In genomic region chr4:108519911-108520310, GRCh38 we compare ENCODE assay signal across 15 cellular contexts.
A peak's percentile ranks its signal among the peaks of the same experiment; 100 is the strongest.
DNase-seq lines count a peak whose midpoint lies in the region; ATAC-seq and TF ChIP-seq lines count a peak whose summit lies in the region.
"Had no signal": no experiment of that assay in that cellular context is flagged by ENCODE, and none has a peak within 500 bp of the region (broad histone marks: within the 10 kb centered on the region; RNA-seq: fewer than 3 reads in every experiment).

No MANE protein-coding gene starts in this region.

- H3K9me3 ChIP-seq in BLaER1 (peaks cover 33% of the 10 kb centered on the region), T-helper 17 cell (ENCODE audit: control insufficient read depth, low read length, poor library complexity, severe bottlenecking) (no peaks in the 10 kb centered on the region), WERI-Rb-1 (ENCODE audit: severe bottlenecking) (no peaks in the 10 kb centered on the region)
- H3K9me3 ChIP-seq in CD4-positive, alpha-beta memory T cell (ENCODE audit: control insufficient read depth in 1 of 2, low read length in 2 of 2) = no peaks in the 10 kb centered on the region
- H3K9me3 ChIP-seq in naive thymus-derived CD4-positive, alpha-beta T cell (ENCODE audit: control insufficient read depth in 2 of 3, low read length in 3 of 3) = no peaks in the 10 kb centered on the region
- H3K9me3 ChIP-seq: HAP-1 had no signal

- peak overlapping the region in 3 of 8 donors; percentile 1 to 45 (median 27) for H3K4me3 Mint-ChIP-seq in CD4-positive, alpha-beta memory T cell
- H3K4me3 Mint-ChIP-seq in T-helper 17 cell = peak overlapping the region; percentile 33
- H3K4me3 Mint-ChIP-seq in naive thymus-derived CD4-positive, alpha-beta T cell = peak overlapping the region in 6 of 10 donors; percentile 5 to 52 (median 24)
- H3K4me3 Mint-ChIP-seq: CD8-positive, alpha-beta memory T cell had no signal

- POLR2A ChIA-PET in CD4-positive, alpha-beta memory T cell (lab: Charles Lee; ENCODE audit: partially characterized antibody) = no interaction called here
- POLR2A ChIA-PET in naive thymus-derived CD4-positive, alpha-beta T cell (lab: Charles Lee) = interaction anchor here (0.6 to 1.4 kb wide), 3 partner anchors 18 to 482 kb away, joined by 4 to 5 read pairs (median 4); no protein-coding TSS in a partner anchor

- DNase-seq in CD4-positive, alpha-beta memory T cell = no peak
- DNase-seq in T-helper 17 cell = no peak
- no peak for DNase-seq in naive thymus-derived CD4-positive, alpha-beta T cell
- no peak for DNase-seq in islet precursor cell
- no peak for DNase-seq in WERI-Rb-1
- DNase-seq: CD8-positive, alpha-beta memory T cell; DMS79; KG1; NCI-H1092; NCI-H146; NCI-H2081; NCI-H774 had no signal

- intact Hi-C loops in CD4-positive, alpha-beta memory T cell (cut with micrococcal nuclease) = no loop called here
- intact Hi-C loops in naive thymus-derived CD4-positive, alpha-beta T cell (cut with micrococcal nuclease) = loop anchor here in 1 of 2 donors (1.0 kb wide), 1 partner anchor 8 kb away; no protein-coding TSS in a partner anchor

- H3K4me2 ChIP-seq in BLaER1 = peak overlapping the region; percentile 59

- no peak for TF ChIP-seq CTCF in WERI-Rb-1 (IDR thresholded peaks at IDR 0.05; ENCODE audit: low read depth, low read length)

- peaks cover 15 to 31% (median 23%) of the 10 kb centered on the region in 4 donors for H3K4me1 Mint-ChIP-seq in CD4-positive, alpha-beta memory T cell
- peaks cover 14% of the 10 kb centered on the region for H3K4me1 Mint-ChIP-seq in T-helper 17 cell
- peaks cover 13 to 57% (median 41%) of the 10 kb centered on the region in 7 donors for H3K4me1 Mint-ChIP-seq in naive thymus-derived CD4-positive, alpha-beta T cell

- H3K9me3 Mint-ChIP-seq in CD4-positive, alpha-beta memory T cell = peaks cover 0 to 4% (median under 1%) of the 10 kb centered on the region in 8 donors
- H3K9me3 Mint-ChIP-seq in naive thymus-derived CD4-positive, alpha-beta T cell = peaks cover 0 to 6% (median under 1%) of the 10 kb centered on the region in 11 donors

- H3K36me3 ChIP-seq in BLaER1 (no peaks in the 10 kb centered on the region; the same call in 1 of the 2 replicates), WERI-Rb-1 (no peaks in the 10 kb centered on the region)
- no peaks in the 10 kb centered on the region for H3K36me3 ChIP-seq in CD4-positive, alpha-beta memory T cell (ENCODE audit: insufficient read depth, low read length)
- no peaks in the 10 kb centered on the region for H3K36me3 ChIP-seq in naive thymus-derived CD4-positive, alpha-beta T cell (ENCODE audit: control insufficient read depth in 2 of 3, insufficient read depth in 3 of 3, low read length in 3 of 3)
- H3K36me3 ChIP-seq: HAP-1 had no signal

- H3K4me3 ChIP-seq in BLaER1 (no peak overlapping the region), WERI-Rb-1 (ENCODE audit: low read depth, low read length) (no peak overlapping the region)
- no peak overlapping the region for H3K4me3 ChIP-seq in CD4-positive, alpha-beta memory T cell (ENCODE audit: low read length in 2 of 2)
- no peak overlapping the region for H3K4me3 ChIP-seq in naive thymus-derived CD4-positive, alpha-beta T cell (ENCODE audit: low read length)
- H3K4me3 ChIP-seq: HAP-1 had no signal

- no peaks in the 10 kb centered on the region for H3K27me3 ChIP-seq in BLaER1
- H3K27me3 ChIP-seq in CD4-positive, alpha-beta memory T cell (ENCODE audit: insufficient read depth, low read length) = no peaks in the 10 kb centered on the region
- H3K27me3 ChIP-seq in naive thymus-derived CD4-positive, alpha-beta T cell (ENCODE audit: control insufficient read depth in 2 of 2, insufficient read depth in 2 of 2, low read length in 2 of 2) = no peaks in the 10 kb centered on the region
- no peaks in the 10 kb centered on the region for H3K27me3 ChIP-seq in WERI-Rb-1 (ENCODE audit: insufficient read depth, low read depth, severe bottlenecking)

- CTCF ChIA-PET in CD4-positive, alpha-beta memory T cell (lab: Charles Lee; ENCODE audit: partially characterized antibody) = interaction anchor here (0.7 to 1.6 kb wide), 3 partner anchors 20 to 501 kb away, joined by 3 to 7 read pairs (median 3); no protein-coding TSS in a partner anchor
- CTCF ChIA-PET in naive thymus-derived CD4-positive, alpha-beta T cell (lab: Charles Lee) = interaction anchor here (0.7 kb wide), 1 partner anchor 300 kb away, joined by 3 read pairs; no protein-coding TSS in a partner anchor

- peak overlapping the region in 4 of 7 donors; percentile 6 to 73 (median 35) for H3K27ac Mint-ChIP-seq in CD4-positive, alpha-beta memory T cell
- H3K27ac Mint-ChIP-seq in T-helper 17 cell = peak overlapping the region; percentile 49
- H3K27ac Mint-ChIP-seq in naive thymus-derived CD4-positive, alpha-beta T cell = peak overlapping the region in 7 of 9 donors; percentile 0 to 73 (median 23)

- H3K27ac ChIP-seq in BLaER1 (peak overlapping the region; percentile 32; the same call in 1 of the 2 replicates), WERI-Rb-1 (no peak overlapping the region)
- no peak overlapping the region for H3K27ac ChIP-seq in CD4-positive, alpha-beta memory T cell (ENCODE audit: low read depth, low read length)
- H3K27ac ChIP-seq in naive thymus-derived CD4-positive, alpha-beta T cell (ENCODE audit: low read depth, low read length) = no peak overlapping the region

- H3K36me3 Mint-ChIP-seq in CD4-positive, alpha-beta memory T cell = no peaks in the 10 kb centered on the region
- peaks cover 1% of the 10 kb centered on the region for H3K36me3 Mint-ChIP-seq in T-helper 17 cell (ENCODE audit: low read depth)
- peaks cover 0 to 9% (median 5%) of the 10 kb centered on the region in 5 donors for H3K36me3 Mint-ChIP-seq in naive thymus-derived CD4-positive, alpha-beta T cell

- H3K27me3 Mint-ChIP-seq in CD4-positive, alpha-beta memory T cell = no peaks in the 10 kb centered on the region
- H3K27me3 Mint-ChIP-seq in T-helper 17 cell = no peaks in the 10 kb centered on the region
- H3K27me3 Mint-ChIP-seq in naive thymus-derived CD4-positive, alpha-beta T cell = no peaks in the 10 kb centered on the region

- no peak for ATAC-seq in T-helper 17 cell
- ATAC-seq in naive thymus-derived CD4-positive, alpha-beta T cell = peak; percentile 10
- no peak for ATAC-seq in HG02588 (IDR thresholded peaks at IDR 0.05; ENCODE audit: unreplicated experiment)

- peak overlapping the region; percentile 44; the same call in 1 of the 2 replicates for H3K9ac ChIP-seq in BLaER1

- H4K20me1 ChIP-seq in BLaER1 = no peaks in the 10 kb centered on the region

- peaks cover 55% of the 10 kb centered on the region for H3K4me1 ChIP-seq in BLaER1
- H3K4me1 ChIP-seq in CD4-positive, alpha-beta memory T cell (ENCODE audit: insufficient read depth, low read length) = peaks cover 16% of the 10 kb centered on the region
- peaks cover 4 to 5% of the 10 kb centered on the region in 2 donors for H3K4me1 ChIP-seq in naive thymus-derived CD4-positive, alpha-beta T cell (ENCODE audit: control insufficient read depth in 2 of 2, insufficient read depth in 2 of 2, low read length in 2 of 2)
- H3K4me1 ChIP-seq: HAP-1 had no signal
